2 cellular contexts compared by ENCODE assay signal in genomic region chr2:1780054-1780453, GRCh38. TPM values are rescaled to one million over a fixed set of nuclear protein-coding genes. Genes with fewer than 3 reads are reported as not detected.
"Had no signal": no experiment of that assay in that cellular context is flagged by ENCODE, and none has a peak within 500 bp of the region (broad histone marks: within the 10 kb centered on the region; RNA-seq: fewer than 3 reads in every experiment).

No MANE protein-coding gene starts in this region.

RNA-seq across cellular contexts. Expression of gene PXDN, which starts 35.7 kb away (rescaled TPM):
- total RNA-seq: activated CD4-positive, alpha-beta memory T cell treated with anti-CD3 and anti-CD28 coated beads for 36 hours; T-helper 17 cell had no signal
